6 cellular contexts compared by ENCODE assay signal in genomic region chr1:165179306-165179705, GRCh38.
"Had no signal": no experiment of that assay in that cellular context is flagged by ENCODE, and none has a peak within 500 bp of the region (broad histone marks: within the 10 kb centered on the region; RNA-seq: fewer than 3 reads in every experiment).

No MANE protein-coding gene starts in this region.

- H3K4me3 Mint-ChIP-seq: IgD-negative memory B cell had no signal

- H3K27ac Mint-ChIP-seq: IgD-negative memory B cell had no signal

- ATAC-seq: K562 had no signal

- H3K4me3 ChIP-seq: K562 had no signal

- FAIRE-seq: HTR-8/SVneo, K562 had no signal

- H3K27ac ChIP-seq: HL-60 had no signal

- DNase-seq: IMR-90, KBM-7 had no signal
